Comparison of ENCODE assay signal across 16 cellular contexts in genomic region chr2:216233281-216233995, GRCh38.
DNase-seq lines count a peak whose midpoint lies in the region; ATAC-seq and TF ChIP-seq lines count a peak whose summit lies in the region.
"Had no signal": no experiment of that assay in that cellular context is flagged by ENCODE, and none has a peak within 500 bp of the region (broad histone marks: within the 10 kb centered on the region; RNA-seq: fewer than 3 reads in every experiment).

No MANE protein-coding gene starts in this region.

- no peak for TF ChIP-seq POLR2A in esophagus muscularis mucosa (IDR thresholded peaks at IDR 0.05; ENCODE audit: low read depth)

- H3K4me3 ChIP-seq in esophagus muscularis mucosa = no peak overlapping the region
- H3K4me3 ChIP-seq: HAP-1 had no signal

- no peaks in the 10 kb centered on the region for H3K27me3 ChIP-seq in esophagus muscularis mucosa

- CTCF ChIA-PET in activated CD8-positive, alpha-beta T cell treated with anti-CD3 and anti-CD28 coated beads, Interleukin-2, amount 10 ng/mL, durations not matched to agents 7 days and 5 days (lab: Charles Lee) = interaction anchor here (1.1 kb wide), 1 partner anchor 155 kb away, joined by 3 read pairs; no protein-coding TSS in a partner anchor
- CTCF ChIA-PET in activated CD8-positive, alpha-beta T cell treated with anti-CD3 and anti-CD28 coated beads for 36 hours (lab: Charles Lee) = no interaction called here

- H3K4me1 Mint-ChIP-seq in activated CD8-positive, alpha-beta T cell treated with anti-CD3 and anti-CD28 coated beads, Interleukin-2, amount 10 ng/mL, durations not matched to agents 7 days and 5 days (ENCODE audit: low read depth) = peaks cover 13% of the 10 kb centered on the region
- H3K4me1 Mint-ChIP-seq in activated CD8-positive, alpha-beta T cell treated with anti-CD3 and anti-CD28 coated beads for 36 hours (ENCODE audit: low read depth) = no peaks in the 10 kb centered on the region
- H3K4me1 Mint-ChIP-seq in type B pancreatic cell (ENCODE audit: unreplicated experiment) = no peaks in the 10 kb centered on the region
- H3K4me1 Mint-ChIP-seq: CD14-positive monocyte had no signal

- no peak overlapping the region for H3K27ac Mint-ChIP-seq in activated CD8-positive, alpha-beta T cell treated with anti-CD3 and anti-CD28 coated beads, Interleukin-2, amount 10 ng/mL, durations not matched to agents 7 days and 5 days
- H3K27ac Mint-ChIP-seq in activated CD8-positive, alpha-beta T cell treated with anti-CD3 and anti-CD28 coated beads for 36 hours = no peak overlapping the region
- no peak overlapping the region for H3K27ac Mint-ChIP-seq in type B pancreatic cell
- H3K27ac Mint-ChIP-seq: CD14-positive monocyte; CD8-positive, alpha-beta T cell had no signal

- H3K36me3 Mint-ChIP-seq in activated CD8-positive, alpha-beta T cell treated with anti-CD3 and anti-CD28 coated beads, Interleukin-2, amount 10 ng/mL, durations not matched to agents 7 days and 5 days (ENCODE audit: low read depth) = peaks cover 24% of the 10 kb centered on the region
- peaks cover 12% of the 10 kb centered on the region for H3K36me3 Mint-ChIP-seq in activated CD8-positive, alpha-beta T cell treated with anti-CD3 and anti-CD28 coated beads for 36 hours (ENCODE audit: low read depth)
- H3K36me3 Mint-ChIP-seq in type B pancreatic cell = peaks cover 4% of the 10 kb centered on the region

- no peak for TF ChIP-seq EP300 in esophagus muscularis mucosa (IDR thresholded peaks at IDR 0.05)

- peaks cover 30% of the 10 kb centered on the region for H3K9me3 Mint-ChIP-seq in activated CD8-positive, alpha-beta T cell treated with anti-CD3 and anti-CD28 coated beads, Interleukin-2, amount 10 ng/mL, durations not matched to agents 7 days and 5 days (ENCODE audit: insufficient read depth)
- peaks cover 16% of the 10 kb centered on the region for H3K9me3 Mint-ChIP-seq in activated CD8-positive, alpha-beta T cell treated with anti-CD3 and anti-CD28 coated beads for 36 hours
- H3K9me3 Mint-ChIP-seq in type B pancreatic cell = peaks cover 6% of the 10 kb centered on the region

- no peak for TF ChIP-seq CTCF in activated CD8-positive, alpha-beta T cell treated with anti-CD3 and anti-CD28 coated beads for 36 hours (IDR thresholded peaks at IDR 0.05)
- TF ChIP-seq CTCF in esophagus muscularis mucosa (IDR thresholded peaks at IDR 0.05) (no peak), type B pancreatic cell (conservative IDR thresholded peaks at IDR 0.05) (no peak)

- H3K36me3 ChIP-seq in esophagus muscularis mucosa = no peaks in the 10 kb centered on the region
- H3K36me3 ChIP-seq: HAP-1 had no signal

- peaks cover 0 to 19% (median 18%) of the 10 kb centered on the region in 4 donors for H3K9me3 ChIP-seq in esophagus muscularis mucosa
- H3K9me3 ChIP-seq: HAP-1 had no signal

- no peak overlapping the region for H3K27ac ChIP-seq in esophagus muscularis mucosa (replicated peaks in 1 of 4)
- H3K27ac ChIP-seq: 22Rv1 had no signal

- WGBS in esophagus muscularis mucosa = 93% methylated on average over 2 of the region's 4 CpGs

- intact Hi-C loops in activated CD8-positive, alpha-beta T cell treated with anti-CD3 and anti-CD28 coated beads for 36 hours (cut with micrococcal nuclease) = no loop called here
- intact Hi-C loops in esophagus muscularis mucosa (cut with DNase I) = no loop called here

- no peaks in the 10 kb centered on the region for H3K4me1 ChIP-seq in esophagus muscularis mucosa
- H3K4me1 ChIP-seq: Caco-2, HAP-1 had no signal

- H3K27me3 Mint-ChIP-seq in activated CD8-positive, alpha-beta T cell treated with anti-CD3 and anti-CD28 coated beads, Interleukin-2, amount 10 ng/mL, durations not matched to agents 7 days and 5 days (ENCODE audit: low read depth) = peaks cover 2% of the 10 kb centered on the region
- H3K27me3 Mint-ChIP-seq in activated CD8-positive, alpha-beta T cell treated with anti-CD3 and anti-CD28 coated beads for 36 hours = no peaks in the 10 kb centered on the region
- H3K27me3 Mint-ChIP-seq in type B pancreatic cell = no peaks in the 10 kb centered on the region

- POLR2A ChIA-PET in activated CD8-positive, alpha-beta T cell treated with anti-CD3 and anti-CD28 coated beads, Interleukin-2, amount 10 ng/mL, durations not matched to agents 7 days and 5 days (lab: Charles Lee) = no interaction called here
- POLR2A ChIA-PET in activated CD8-positive, alpha-beta T cell treated with anti-CD3 and anti-CD28 coated beads for 36 hours (lab: Charles Lee) = no interaction called here

- peak; percentile 10 for DNase-seq in activated CD8-positive, alpha-beta T cell treated with anti-CD3 and anti-CD28 coated beads, Interleukin-2, amount 10 ng/mL, durations not matched to agents 7 days and 5 days
- DNase-seq in activated CD8-positive, alpha-beta T cell treated with anti-CD3 and anti-CD28 coated beads for 36 hours = no peak
- DNase-seq in esophagus muscularis mucosa (ENCODE audit: extremely low spot score) = peak; percentile 77
- peak; percentile 53 for DNase-seq in myocyte (ENCODE audit: low read depth)
- DNase-seq in type B pancreatic cell (ENCODE audit: extremely low spot score, unreplicated experiment) = peak; percentile 43
- DNase-seq in NCI-H446 treated with DMSO at 0.1 percent for 48 hours (lab: John Stamatoyannopoulos, UW) = no peak
- no peak for DNase-seq in COLO668 (lab: John Stamatoyannopoulos, UW; ENCODE audit: unreplicated experiment)
- DNase-seq: Caco-2; CD8-positive, alpha-beta T cell; DND-41; GDM1; GOT3 had no signal

- ATAC-seq in activated CD8-positive, alpha-beta T cell treated with anti-CD3 and anti-CD28 coated beads, Interleukin-2, amount 10 ng/mL, durations not matched to agents 7 days and 5 days = no peak
- no peak for ATAC-seq in activated CD8-positive, alpha-beta T cell treated with anti-CD3 and anti-CD28 coated beads for 36 hours
- no peak for ATAC-seq in HG03565 (IDR thresholded peaks at IDR 0.05; ENCODE audit: unreplicated experiment)
- ATAC-seq: CD8-positive, alpha-beta T cell had no signal

- H3K4me3 Mint-ChIP-seq in activated CD8-positive, alpha-beta T cell treated with anti-CD3 and anti-CD28 coated beads, Interleukin-2, amount 10 ng/mL, durations not matched to agents 7 days and 5 days = no peak overlapping the region
- H3K4me3 Mint-ChIP-seq in activated CD8-positive, alpha-beta T cell treated with anti-CD3 and anti-CD28 coated beads for 36 hours = no peak overlapping the region
- H3K4me3 Mint-ChIP-seq in type B pancreatic cell = no peak overlapping the region
- H3K4me3 Mint-ChIP-seq: CD14-positive monocyte; CD8-positive, alpha-beta T cell had no signal

Comparison
In these comparisons a context has a peak if more than half of its experiments do, and no peak if none do; other contexts are left out.
1. DNase-seq: peak in activated CD8-positive, alpha-beta T cell treated with anti-CD3 and anti-CD28 coated beads, Interleukin-2, amount 10 ng/mL, durations not matched to agents 7 days and 5 days (single experiment), esophagus muscularis mucosa (single experiment), myocyte (single experiment) and type B pancreatic cell (single experiment); none in activated CD8-positive, alpha-beta T cell treated with anti-CD3 and anti-CD28 coated beads for 36 hours (single experiment), NCI-H446 treated with DMSO at 0.1 percent for 48 hours (single experiment) and COLO668 (single experiment).